ENCODE assay signal across 8 cellular contexts in genomic region chr22:22745225-22746060, GRCh38.
DNase-seq lines count a peak whose midpoint lies in the region; ATAC-seq and TF ChIP-seq lines count a peak whose summit lies in the region.

No MANE protein-coding gene starts in this region.

- no peak overlapping the region for H3K4me3 Mint-ChIP-seq in activated CD8-positive, alpha-beta T cell treated with anti-CD3 and anti-CD28 coated beads for 36 hours

- H3K36me3 ChIP-seq in spleen, result no peaks in the 10 kb centered on the region

- H3K4me1 ChIP-seq in spleen, result peaks cover 0 to 30% (median 22%) of the 10 kb centered on the region in 6 donors

- CTCF ChIA-PET in activated CD8-positive, alpha-beta T cell treated with anti-CD3 and anti-CD28 coated beads for 36 hours (lab: Charles Lee), result interaction anchor here (0.7 to 6.0 kb wide), 45 partner anchors 9 to 283 kb away, joined by 3 to 63 read pairs (median 4); no protein-coding TSS in a partner anchor

- TF ChIP-seq CTCF in activated CD8-positive, alpha-beta T cell treated with anti-CD3 and anti-CD28 coated beads for 36 hours (IDR thresholded peaks at IDR 0.05), result peak; percentile 61
- TF ChIP-seq CTCF in foreskin fibroblast (IDR thresholded peaks at IDR 0.05; ENCODE audit: low read depth, low read length) (peak; percentile 68), spleen (IDR thresholded peaks at IDR 0.05 in 8 of 11, conservative IDR thresholded peaks at IDR 0.05 in 3 of 11) (peak; percentile 22 to 70 (median 54))

- H3K9me3 ChIP-seq in spleen, result no peaks in the 10 kb centered on the region

- H3K27me3 ChIP-seq in spleen (replicated peaks in 1 of 7), result no peaks in the 10 kb centered on the region

- intact Hi-C loops in activated CD8-positive, alpha-beta T cell treated with anti-CD3 and anti-CD28 coated beads for 36 hours (cut with micrococcal nuclease), result no loop called here
- intact Hi-C loops in spleen (cut with DNase I; ENCODE audit: low total_unique reads), result no loop called here

- no peak overlapping the region for H3K27ac Mint-ChIP-seq in activated CD8-positive, alpha-beta T cell treated with anti-CD3 and anti-CD28 coated beads for 36 hours

- 47 to 60% (median 51%) methylated on average over 8 of the region's 8 CpGs for WGBS in spleen, 5 donors

- H3K36me3 Mint-ChIP-seq in activated CD8-positive, alpha-beta T cell treated with anti-CD3 and anti-CD28 coated beads for 36 hours (ENCODE audit: low read depth), result no peaks in the 10 kb centered on the region

- POLR2A ChIA-PET in activated CD8-positive, alpha-beta T cell treated with anti-CD3 and anti-CD28 coated beads for 36 hours (lab: Charles Lee), result no interaction called here

- ATAC-seq in activated CD8-positive, alpha-beta T cell treated with anti-CD3 and anti-CD28 coated beads for 36 hours, result peak; percentile 69
- ATAC-seq in GM21717 (IDR thresholded peaks at IDR 0.05; ENCODE audit: unreplicated experiment), result no peak

- peak overlapping the region in 3 of 8 donors; percentile 8 to 67 (median 38) for H3K27ac ChIP-seq in spleen

- peak; percentile 13 to 24 for DNase-seq in NOMO-1 (lab: John Stamatoyannopoulos, UW; ENCODE audit: unreplicated experiment in 2 of 2)
- no peak for DNase-seq in NOMO-1 treated with DMSO at 0.1 percent for 48 hours (lab: John Stamatoyannopoulos, UW; ENCODE audit: unreplicated experiment)
- peak; percentile 23 for DNase-seq in HT1080 (ENCODE audit: low read depth)
- DNase-seq in activated CD8-positive, alpha-beta T cell treated with anti-CD3 and anti-CD28 coated beads for 36 hours, result peak; percentile 69
- peak in 1 of 2 donors; percentile 63 for DNase-seq in foreskin fibroblast
- DNase-seq in spleen, result no peak
- DNase-seq in effector CD8-positive, alpha-beta T cell (lab: John Stamatoyannopoulos, UW), result no peak

- peaks cover 13% of the 10 kb centered on the region for H3K4me1 Mint-ChIP-seq in activated CD8-positive, alpha-beta T cell treated with anti-CD3 and anti-CD28 coated beads for 36 hours (ENCODE audit: low read depth)

- peaks cover 4% of the 10 kb centered on the region for H3K27me3 Mint-ChIP-seq in activated CD8-positive, alpha-beta T cell treated with anti-CD3 and anti-CD28 coated beads for 36 hours

- TF ChIP-seq POLR2A in spleen (IDR thresholded peaks at IDR 0.05), result no peak

- H3K4me3 ChIP-seq in foreskin fibroblast (ENCODE audit: low read depth in 1 of 2, low read length in 2 of 2) (no peak overlapping the region), spleen (no peak overlapping the region)

- no peaks in the 10 kb centered on the region for H3K9me3 Mint-ChIP-seq in activated CD8-positive, alpha-beta T cell treated with anti-CD3 and anti-CD28 coated beads for 36 hours

Comparison
In these comparisons a context has a peak if more than half of its experiments do, and no peak if none do; other contexts are left out.
1. DNase-seq: peak in NOMO-1 (2 of 2), HT1080 (single experiment) and activated CD8-positive, alpha-beta T cell treated with anti-CD3 and anti-CD28 coated beads for 36 hours (single experiment); none in NOMO-1 treated with DMSO at 0.1 percent for 48 hours (single experiment), spleen (single experiment) and effector CD8-positive, alpha-beta T cell (single experiment).
2. Peak in every context shown above with its lines, with median percentiles within 50 percentile points of each other: CTCF ChIP-seq.